Comparison of ENCODE assay signal across 1 cellular context in the genomic region with DNA sequence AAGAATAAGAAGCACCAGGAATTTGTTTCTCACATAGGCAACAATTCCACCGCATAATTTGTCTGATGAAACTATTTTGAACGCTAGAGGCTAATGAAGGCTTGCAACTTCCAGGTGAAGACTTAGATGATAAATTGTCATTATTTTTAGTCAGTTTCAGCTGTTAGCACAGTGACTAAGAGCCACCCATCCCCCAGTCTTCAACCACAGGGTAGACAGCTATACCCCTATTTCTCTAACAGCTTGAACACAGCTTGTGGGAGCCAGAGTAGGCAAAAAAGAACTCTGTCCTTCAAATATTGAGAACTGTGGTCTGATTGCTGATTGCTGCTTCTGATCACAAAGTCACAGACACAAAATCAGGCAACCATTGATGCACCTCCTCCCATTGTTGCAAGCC.
TF ChIP-seq lines count a peak whose summit lies in the region.

No MANE protein-coding gene starts in this region.

TF ChIP-seq in GM23338, 12 proteins besides CTCF, POLR2A, EP300 and RAD21 (continued from another document):
- no peak for TF ChIP-seq CREB1 (CRISPR knock-in tag; IDR thresholded peaks at IDR 0.05; ENCODE audit: low read depth)
- TF ChIP-seq, protein P1, sequence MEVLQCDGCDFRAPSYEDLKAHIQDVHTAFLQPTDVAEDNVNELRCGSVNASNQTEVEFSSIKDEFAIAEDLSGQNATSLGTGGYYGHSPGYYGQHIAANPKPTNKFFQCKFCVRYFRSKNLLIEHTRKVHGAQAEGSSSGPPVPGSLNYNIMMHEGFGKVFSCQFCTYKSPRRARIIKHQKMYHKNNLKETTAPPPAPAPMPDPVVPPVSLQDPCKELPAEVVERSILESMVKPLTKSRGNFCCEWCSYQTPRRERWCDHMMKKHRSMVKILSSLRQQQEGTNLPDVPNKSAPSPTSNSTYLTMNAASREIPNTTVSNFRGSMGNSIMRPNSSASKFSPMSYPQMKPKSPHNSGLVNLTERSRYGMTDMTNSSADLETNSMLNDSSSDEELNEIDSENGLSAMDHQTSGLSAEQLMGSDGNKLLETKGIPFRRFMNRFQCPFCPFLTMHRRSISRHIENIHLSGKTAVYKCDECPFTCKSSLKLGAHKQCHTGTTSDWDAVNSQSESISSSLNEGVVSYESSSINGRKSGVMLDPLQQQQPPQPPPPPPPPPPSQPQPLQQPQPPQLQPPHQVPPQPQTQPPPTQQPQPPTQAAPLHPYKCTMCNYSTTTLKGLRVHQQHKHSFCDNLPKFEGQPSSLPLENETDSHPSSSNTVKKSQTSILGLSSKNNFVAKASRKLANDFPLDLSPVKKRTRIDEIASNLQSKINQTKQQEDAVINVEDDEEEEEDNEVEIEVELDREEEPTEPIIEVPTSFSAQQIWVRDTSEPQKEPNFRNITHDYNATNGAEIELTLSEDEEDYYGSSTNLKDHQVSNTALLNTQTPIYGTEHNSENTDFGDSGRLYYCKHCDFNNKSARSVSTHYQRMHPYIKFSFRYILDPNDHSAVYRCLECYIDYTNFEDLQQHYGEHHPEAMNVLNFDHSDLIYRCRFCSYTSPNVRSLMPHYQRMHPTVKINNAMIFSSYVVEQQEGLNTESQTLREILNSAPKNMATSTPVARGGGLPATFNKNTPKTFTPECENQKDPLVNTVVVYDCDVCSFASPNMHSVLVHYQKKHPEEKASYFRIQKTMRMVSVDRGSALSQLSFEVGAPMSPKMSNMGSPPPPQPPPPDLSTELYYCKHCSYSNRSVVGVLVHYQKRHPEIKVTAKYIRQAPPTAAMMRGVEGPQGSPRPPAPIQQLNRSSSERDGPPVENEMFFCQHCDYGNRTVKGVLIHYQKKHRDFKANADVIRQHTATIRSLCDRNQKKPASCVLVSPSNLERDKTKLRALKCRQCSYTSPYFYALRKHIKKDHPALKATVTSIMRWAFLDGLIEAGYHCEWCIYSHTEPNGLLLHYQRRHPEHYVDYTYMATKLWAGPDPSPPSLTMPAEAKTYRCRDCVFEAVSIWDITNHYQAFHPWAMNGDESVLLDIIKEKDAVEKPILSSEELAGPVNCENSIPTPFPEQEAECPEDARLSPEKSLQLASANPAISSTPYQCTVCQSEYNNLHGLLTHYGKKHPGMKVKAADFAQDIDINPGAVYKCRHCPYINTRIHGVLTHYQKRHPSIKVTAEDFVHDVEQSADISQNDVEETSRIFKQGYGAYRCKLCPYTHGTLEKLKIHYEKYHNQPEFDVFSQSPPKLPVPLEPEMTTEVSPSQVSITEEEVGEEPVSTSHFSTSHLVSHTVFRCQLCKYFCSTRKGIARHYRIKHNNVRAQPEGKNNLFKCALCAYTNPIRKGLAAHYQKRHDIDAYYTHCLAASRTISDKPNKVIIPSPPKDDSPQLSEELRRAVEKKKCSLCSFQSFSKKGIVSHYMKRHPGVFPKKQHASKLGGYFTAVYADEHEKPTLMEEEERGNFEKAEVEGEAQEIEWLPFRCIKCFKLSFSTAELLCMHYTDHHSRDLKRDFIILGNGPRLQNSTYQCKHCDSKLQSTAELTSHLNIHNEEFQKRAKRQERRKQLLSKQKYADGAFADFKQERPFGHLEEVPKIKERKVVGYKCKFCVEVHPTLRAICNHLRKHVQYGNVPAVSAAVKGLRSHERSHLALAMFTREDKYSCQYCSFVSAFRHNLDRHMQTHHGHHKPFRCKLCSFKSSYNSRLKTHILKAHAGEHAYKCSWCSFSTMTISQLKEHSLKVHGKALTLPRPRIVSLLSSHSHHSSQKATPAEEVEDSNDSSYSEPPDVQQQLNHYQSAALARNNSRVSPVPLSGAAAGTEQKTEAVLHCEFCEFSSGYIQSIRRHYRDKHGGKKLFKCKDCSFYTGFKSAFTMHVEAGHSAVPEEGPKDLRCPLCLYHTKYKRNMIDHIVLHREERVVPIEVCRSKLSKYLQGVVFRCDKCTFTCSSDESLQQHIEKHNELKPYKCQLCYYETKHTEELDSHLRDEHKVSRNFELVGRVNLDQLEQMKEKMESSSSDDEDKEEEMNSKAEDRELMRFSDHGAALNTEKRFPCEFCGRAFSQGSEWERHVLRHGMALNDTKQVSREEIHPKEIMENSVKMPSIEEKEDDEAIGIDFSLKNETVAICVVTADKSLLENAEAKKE (CRISPR knock-in tag; IDR thresholded peaks at IDR 0.05) = no peak
- TF ChIP-seq, protein P2, sequence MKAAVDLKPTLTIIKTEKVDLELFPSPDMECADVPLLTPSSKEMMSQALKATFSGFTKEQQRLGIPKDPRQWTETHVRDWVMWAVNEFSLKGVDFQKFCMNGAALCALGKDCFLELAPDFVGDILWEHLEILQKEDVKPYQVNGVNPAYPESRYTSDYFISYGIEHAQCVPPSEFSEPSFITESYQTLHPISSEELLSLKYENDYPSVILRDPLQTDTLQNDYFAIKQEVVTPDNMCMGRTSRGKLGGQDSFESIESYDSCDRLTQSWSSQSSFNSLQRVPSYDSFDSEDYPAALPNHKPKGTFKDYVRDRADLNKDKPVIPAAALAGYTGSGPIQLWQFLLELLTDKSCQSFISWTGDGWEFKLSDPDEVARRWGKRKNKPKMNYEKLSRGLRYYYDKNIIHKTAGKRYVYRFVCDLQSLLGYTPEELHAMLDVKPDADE (IDR thresholded peaks at IDR 0.05) = no peak
- TF ChIP-seq NANOG (IDR thresholded peaks at IDR 0.05; ENCODE audit: borderline replicate concordance) = no peak
- TF ChIP-seq ZNF331 (CRISPR knock-in tag; IDR thresholded peaks at IDR 0.05; ENCODE audit: low read depth) = no peak
- no peak for TF ChIP-seq ZNF114 (CRISPR knock-in tag; IDR thresholded peaks at IDR 0.05)
- no peak for TF ChIP-seq EZH2phosphoT487 (IDR thresholded peaks at IDR 0.05; ENCODE audit: unreplicated experiment)
- TF ChIP-seq EZH2 (IDR thresholded peaks at IDR 0.05; ENCODE audit: low read depth, unreplicated experiment) = no peak
- TF ChIP-seq JUNB (IDR thresholded peaks at IDR 0.05; ENCODE audit: unreplicated experiment) = no peak
TF ChIP-seq in GM23338: peak in this region for 0.
